ENCODE assay signal across 8 cellular contexts in the genomic region with DNA sequence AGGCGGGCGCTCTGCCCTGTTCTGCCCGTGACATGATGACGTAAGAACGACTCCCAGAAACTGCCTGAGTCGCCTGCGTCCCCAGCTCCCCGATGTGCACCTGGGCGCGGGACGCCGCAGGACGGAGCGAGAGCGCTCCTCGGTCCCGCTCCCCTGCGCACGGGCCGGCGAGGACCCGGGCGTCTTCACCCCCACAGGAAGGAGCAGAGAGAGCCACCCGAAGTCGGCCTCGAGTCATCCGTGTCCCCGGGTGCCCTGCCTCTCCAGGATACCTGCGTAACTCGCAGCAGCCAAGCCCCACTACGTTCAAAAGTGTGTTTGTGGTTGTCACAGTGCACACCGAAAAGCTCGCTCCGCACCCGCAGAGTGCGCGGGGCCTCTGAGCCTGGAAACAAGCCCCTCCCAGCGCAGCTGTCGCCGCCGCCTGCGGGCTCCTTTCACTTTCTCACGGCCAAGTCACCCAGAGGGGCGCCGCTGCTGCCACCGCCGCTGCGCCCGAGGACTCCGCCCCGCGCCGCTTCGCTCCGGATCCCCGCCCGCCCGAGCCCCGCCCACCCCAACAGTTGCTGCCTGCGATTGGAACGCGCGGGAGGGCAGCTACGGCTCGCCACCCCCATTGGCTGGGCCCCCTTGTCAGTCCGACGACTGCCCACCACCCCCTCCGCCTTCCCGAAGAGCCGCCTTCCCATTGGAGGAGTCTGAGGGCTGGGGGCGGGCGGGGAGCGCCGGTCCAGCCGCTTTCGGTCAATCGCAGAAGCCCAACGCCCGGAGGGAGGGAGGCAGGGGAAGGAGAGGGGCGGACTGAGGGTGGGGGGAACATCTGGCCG. TPM values are rescaled to one million over a fixed set of nuclear protein-coding genes. Genes with fewer than 3 reads are reported as not detected.
DNase-seq lines count a peak whose midpoint lies in the region; ATAC-seq and TF ChIP-seq lines count a peak whose summit lies in the region.

No MANE protein-coding gene starts in this region.

- peaks cover 13% of the 10 kb centered on the region for H3K27me3 Mint-ChIP-seq in nephron (ENCODE audit: low read depth)

- peak overlapping the region; percentile 71 to 97 (median 92) for H3K27ac Mint-ChIP-seq in nephron

- peaks cover 36% of the 10 kb centered on the region for H3K79me2 ChIP-seq in Loucy (ENCODE audit: insufficient read depth, low read length)

- H3K9me3 ChIP-seq in Loucy (ENCODE audit: insufficient read depth, low read depth, low read length) (no peaks in the 10 kb centered on the region), RWPE2 (ENCODE audit: severe bottlenecking) (no peaks in the 10 kb centered on the region)

- peak; percentile 98 for DNase-seq in ELR (ENCODE audit: low read depth)
- peak; percentile 98 for DNase-seq in H7
- peak; percentile 97 for DNase-seq in RWPE2 (ENCODE audit: low spot score)
- peak; percentile 98 for DNase-seq in activated effector memory CD4-positive, alpha-beta T cell treated with Interleukin-2 at 50 U/mL for 16 hours
- DNase-seq in fibroblast of the aortic adventitia (ENCODE audit: low read depth): peak; percentile 98
- peak; percentile 95 for DNase-seq in stimulated activated naive CD8-positive, alpha-beta T cell treated with anti-CD3 and anti-CD28 coated beads, Interleukin-15, Interleukin-2, amounts not matched to agents 100 U/mL and 50 U/mL, for 24 hours

- H3K9me3 Mint-ChIP-seq in nephron: no peaks in the 10 kb centered on the region

- H3K36me3 ChIP-seq in H7 (replicated peaks; ENCODE audit: control insufficient read depth, insufficient read depth, low read length) (no peaks in the 10 kb centered on the region), Loucy (ENCODE audit: insufficient read depth, low read length) (no peaks in the 10 kb centered on the region), RWPE2 (ENCODE audit: low read depth) (no peaks in the 10 kb centered on the region)

- peaks cover 27% of the 10 kb centered on the region for H3K4me1 Mint-ChIP-seq in nephron

- H3F3A ChIP-seq in Loucy (ENCODE audit: low read depth): no peaks in the 10 kb centered on the region

- TF ChIP-seq CTCF in Loucy (conservative IDR thresholded peaks at IDR 0.05; ENCODE audit: low read length) (no peak), RWPE2 (IDR thresholded peaks at IDR 0.05; ENCODE audit: poor library complexity, severe bottlenecking) (no peak), fibroblast of the aortic adventitia (IDR thresholded peaks at IDR 0.05; ENCODE audit: insufficient read depth, low read length) (no peak), nephron (IDR thresholded peaks at IDR 0.05; ENCODE audit: unreplicated experiment in 3 of 3) (no peak)

- H3K9me2 ChIP-seq in Loucy (replicated peaks; ENCODE audit: low read depth, low read length): no peaks in the 10 kb centered on the region

- peak overlapping the region; percentile 95 to 96 (median 96) for H3K4me3 Mint-ChIP-seq in nephron

- H3K4me3 ChIP-seq in H7 (ENCODE audit: insufficient read depth, low read depth, low read length): peak overlapping the region; percentile 93
- H3K4me3 ChIP-seq in Loucy (ENCODE audit: low read length, poor library complexity, severe bottlenecking): peak overlapping the region; percentile 96
- H3K4me3 ChIP-seq in RWPE2 (ENCODE audit: severe bottlenecking): peak overlapping the region; percentile 81
- H3K4me3 ChIP-seq in fibroblast of the aortic adventitia (ENCODE audit: low read depth, low read length): peak overlapping the region; percentile 84

- peak overlapping the region; percentile 83 for H3K4me2 ChIP-seq in Loucy (ENCODE audit: low read depth, low read length, poor library complexity, severe bottlenecking)

- no peaks in the 10 kb centered on the region for H3K36me3 Mint-ChIP-seq in nephron (ENCODE audit: low read depth)

- peak; percentile 95 for ATAC-seq in RWPE2 (ENCODE audit: low read depth)
- ATAC-seq in stimulated activated naive CD8-positive, alpha-beta T cell treated with anti-CD3 and anti-CD28 coated beads, Interleukin-15, Interleukin-2, amounts not matched to agents 100 U/mL and 50 U/mL, for 24 hours: peak; percentile 93

- peaks cover 29% of the 10 kb centered on the region for H4K20me1 ChIP-seq in Loucy (ENCODE audit: insufficient read depth, low read length, poor library complexity, severe bottlenecking)

- H3K27me3 ChIP-seq in H7 (ENCODE audit: control insufficient read depth, insufficient read depth, low read length) (peaks cover 8% of the 10 kb centered on the region), Loucy (ENCODE audit: insufficient read depth, low read length, poor library complexity, severe bottlenecking) (no peaks in the 10 kb centered on the region), RWPE2 (ENCODE audit: insufficient read depth, poor library complexity, severe bottlenecking) (no peaks in the 10 kb centered on the region)

- peak overlapping the region; percentile 95 for H2AFZ ChIP-seq in Loucy (ENCODE audit: low read length)

- H3K27ac ChIP-seq in RWPE2 (ENCODE audit: poor library complexity, severe bottlenecking): peak overlapping the region; percentile 36

- H3K9ac ChIP-seq in Loucy (ENCODE audit: low read depth, low read length, poor library complexity, severe bottlenecking): peak overlapping the region; percentile 76

- H3K4me1 ChIP-seq in Loucy (ENCODE audit: insufficient read depth, low read length, poor library complexity, severe bottlenecking) (peaks cover 36% of the 10 kb centered on the region), RWPE2 (ENCODE audit: insufficient read depth, poor library complexity, severe bottlenecking) (peaks cover 9% of the 10 kb centered on the region)

RNA-seq across cellular contexts. Expression of a gene that starts 3.1 kb away (rescaled TPM):
- total RNA-seq in H7 (2014; rRNA removed; shearing (Covaris generic)): 21.9 and 26.7 TPM in 2 replicates
- 2.9 and 11.1 TPM in 2 replicates for total RNA-seq in fibroblast of the aortic adventitia (ENCODE audit: low replicate concordance)

Comparison
In these comparisons a context has a peak if more than half of its experiments do, and no peak if none do; other contexts are left out.
1. Peak in every context shown above with its lines: DNase-seq, ATAC-seq, H3K4me3 ChIP-seq and H3K27ac ChIP-seq.